1 cellular context compared by ENCODE assay signal in genomic region chr6:30075094-30075986, GRCh38.
A peak's percentile ranks its signal among the peaks of the same experiment; 100 is the strongest.
TF ChIP-seq lines count a peak whose summit lies in the region.

TSS of gene RNF39 (minus strand) at chr6:30075769. CDS start at chr6:30075585, 184 bp downstream.

TF ChIP-seq in HepG2, 621 proteins besides CTCF, POLR2A, EP300 and RAD21 (continued from another document and continues in another):
- TF ChIP-seq ZNF782 (CRISPR knock-in tag; IDR thresholded peaks at IDR 0.05; ENCODE audit: borderline replicate concordance), result no peak
- TF ChIP-seq ZNF337 (CRISPR knock-in tag; IDR thresholded peaks at IDR 0.05; ENCODE audit: borderline replicate concordance, low read depth), result no peak
- no peak for TF ChIP-seq FIP1L1 (IDR thresholded peaks at IDR 0.05; ENCODE audit: borderline replicate concordance, insufficient read depth, low read depth, low read length)
- TF ChIP-seq ARID2 (CRISPR knock-in tag; IDR thresholded peaks at IDR 0.05; ENCODE audit: borderline replicate concordance), result peak; percentile 89; the same call in 1 of the 2 replicates
- no peak for TF ChIP-seq GLMP (CRISPR knock-in tag; IDR thresholded peaks at IDR 0.05; ENCODE audit: borderline replicate concordance)
- TF ChIP-seq CHD2 (IDR thresholded peaks at IDR 0.05; ENCODE audit: low read depth, low read length), result no peak
- no peak for TF ChIP-seq ZXDC (CRISPR knock-in tag; IDR thresholded peaks at IDR 0.05)
- TF ChIP-seq SNAI1 (CRISPR knock-in tag; IDR thresholded peaks at IDR 0.05; ENCODE audit: borderline replicate concordance), result peak; percentile 61; the same call in 1 of the 2 replicates
- peak; percentile 82 for TF ChIP-seq CEBPB (IDR thresholded peaks at IDR 0.05; ENCODE audit: borderline replicate concordance, low read depth, low read length)
- TF ChIP-seq POGZ (CRISPR knock-in tag; IDR thresholded peaks at IDR 0.05), result peak; percentile 23; the same call in 1 of the 2 replicates
- no peak for TF ChIP-seq ADNP (CRISPR knock-in tag; IDR thresholded peaks at IDR 0.05)
- TF ChIP-seq ZMAT3 (CRISPR knock-in tag; conservative IDR thresholded peaks at IDR 0.05), result no peak
- TF ChIP-seq ATF7-NPFF (CRISPR knock-in tag; IDR thresholded peaks at IDR 0.05; ENCODE audit: low read depth), result 0 out of 2 replicates have a peak, but pooled peaks have one; percentile 33
- TF ChIP-seq ZFP36L1 (CRISPR knock-in tag; IDR thresholded peaks at IDR 0.05), result no peak
- TF ChIP-seq ZNF670 (CRISPR knock-in tag; IDR thresholded peaks at IDR 0.05; ENCODE audit: borderline replicate concordance), result 0 out of 2 replicates have a peak, but pooled peaks have one; percentile 35
- no peak for TF ChIP-seq SRSF9 (IDR thresholded peaks at IDR 0.05; ENCODE audit: borderline replicate concordance, insufficient read depth, low read depth, low read length, poor library complexity, severe bottlenecking)
- 0 out of 2 replicates have a peak, but pooled peaks have one; percentile 79 for TF ChIP-seq ZNF761 (CRISPR knock-in tag; conservative IDR thresholded peaks at IDR 0.05)
- no peak for TF ChIP-seq TCF7L2 (IDR thresholded peaks at IDR 0.05; ENCODE audit: low read depth, low read length)
- TF ChIP-seq ZNF18 (CRISPR knock-in tag; IDR thresholded peaks at IDR 0.05; ENCODE audit: insufficient replicate concordance), result peak; percentile 65
- TF ChIP-seq ZBTB1 (CRISPR knock-in tag; IDR thresholded peaks at IDR 0.05; ENCODE audit: borderline replicate concordance), result no peak
- TF ChIP-seq PHF8 (CRISPR knock-in tag; IDR thresholded peaks at IDR 0.05), result peak; percentile 35; the same call in 1 of the 2 replicates
- TF ChIP-seq ZNF530 (CRISPR knock-in tag; IDR thresholded peaks at IDR 0.05; ENCODE audit: low read depth), result no peak
- no peak for TF ChIP-seq TEAD2 (CRISPR knock-in tag; IDR thresholded peaks at IDR 0.05)
- no peak; the same call in 1 of the 2 replicates for TF ChIP-seq ZSCAN21 (CRISPR knock-in tag; IDR thresholded peaks at IDR 0.05; ENCODE audit: borderline replicate concordance)
- no peak for TF ChIP-seq ETV5 (CRISPR knock-in tag; IDR thresholded peaks at IDR 0.05; ENCODE audit: borderline replicate concordance)
- 0 out of 2 replicates have a peak, but pooled peaks have one; percentile 67 for TF ChIP-seq ZNF564 (CRISPR knock-in tag; IDR thresholded peaks at IDR 0.05)
- TF ChIP-seq ZNF775 (CRISPR knock-in tag; IDR thresholded peaks at IDR 0.05; ENCODE audit: borderline replicate concordance), result no peak
- TF ChIP-seq ZNF510 (CRISPR knock-in tag; IDR thresholded peaks at IDR 0.05; ENCODE audit: low read depth), result no peak
- TF ChIP-seq ZNF597 (CRISPR knock-in tag; IDR thresholded peaks at IDR 0.05), result 0 out of 2 replicates have a peak, but pooled peaks have one; percentile 40
- no peak for TF ChIP-seq SRSF4 (IDR thresholded peaks at IDR 0.05; ENCODE audit: low read depth, low read length, poor library complexity, severe bottlenecking)
- peak; percentile 50; the same call in 1 of the 2 replicates for TF ChIP-seq ZNF607 (CRISPR knock-in tag; IDR thresholded peaks at IDR 0.05; ENCODE audit: borderline replicate concordance)
- TF ChIP-seq MTF1 (CRISPR knock-in tag; IDR thresholded peaks at IDR 0.05), result no peak
- no peak for TF ChIP-seq ZNF224 (CRISPR knock-in tag; IDR thresholded peaks at IDR 0.05)
- no peak; the same call in 1 of the 2 replicates for TF ChIP-seq HMGXB3 (CRISPR knock-in tag; IDR thresholded peaks at IDR 0.05; ENCODE audit: borderline replicate concordance)
- no peak for TF ChIP-seq PRDM10 (CRISPR knock-in tag; IDR thresholded peaks at IDR 0.05; ENCODE audit: low read depth)
- TF ChIP-seq ZNF124 (CRISPR knock-in tag; IDR thresholded peaks at IDR 0.05), result no peak
- peak; percentile 58; the same call in 1 of the 2 replicates for TF ChIP-seq ELF3 (CRISPR knock-in tag; IDR thresholded peaks at IDR 0.05)
- no peak for TF ChIP-seq IKZF1 (IDR thresholded peaks at IDR 0.05)
- no peak for TF ChIP-seq MTERF4 (CRISPR knock-in tag; IDR thresholded peaks at IDR 0.05)
- TF ChIP-seq ZNF414 (CRISPR knock-in tag; IDR thresholded peaks at IDR 0.05), result no peak; the same call in 1 of the 2 replicates
- TF ChIP-seq LCORL (IDR thresholded peaks at IDR 0.05), result no peak
- peak; percentile 61 for TF ChIP-seq LCORL (CRISPR knock-in tag; IDR thresholded peaks at IDR 0.05)
- peak; percentile 83; the same call in 1 of the 2 replicates for TF ChIP-seq ZBTB34 (CRISPR knock-in tag; IDR thresholded peaks at IDR 0.05)
- TF ChIP-seq MIER3 (CRISPR knock-in tag; IDR thresholded peaks at IDR 0.05; ENCODE audit: borderline replicate concordance), result no peak
- TF ChIP-seq PLSCR1 (CRISPR knock-in tag; IDR thresholded peaks at IDR 0.05; ENCODE audit: borderline replicate concordance), result no peak
